Comparison of ENCODE assay signal across 1 cellular context in genomic region chr20:46348972-46349741, GRCh38.
TF ChIP-seq lines count a peak whose summit lies in the region.

No MANE protein-coding gene starts in this region.

TF ChIP-seq in HepG2, 621 proteins besides CTCF, POLR2A, EP300 and RAD21 (continued from another document and continues in another):
- TF ChIP-seq, protein P1, sequence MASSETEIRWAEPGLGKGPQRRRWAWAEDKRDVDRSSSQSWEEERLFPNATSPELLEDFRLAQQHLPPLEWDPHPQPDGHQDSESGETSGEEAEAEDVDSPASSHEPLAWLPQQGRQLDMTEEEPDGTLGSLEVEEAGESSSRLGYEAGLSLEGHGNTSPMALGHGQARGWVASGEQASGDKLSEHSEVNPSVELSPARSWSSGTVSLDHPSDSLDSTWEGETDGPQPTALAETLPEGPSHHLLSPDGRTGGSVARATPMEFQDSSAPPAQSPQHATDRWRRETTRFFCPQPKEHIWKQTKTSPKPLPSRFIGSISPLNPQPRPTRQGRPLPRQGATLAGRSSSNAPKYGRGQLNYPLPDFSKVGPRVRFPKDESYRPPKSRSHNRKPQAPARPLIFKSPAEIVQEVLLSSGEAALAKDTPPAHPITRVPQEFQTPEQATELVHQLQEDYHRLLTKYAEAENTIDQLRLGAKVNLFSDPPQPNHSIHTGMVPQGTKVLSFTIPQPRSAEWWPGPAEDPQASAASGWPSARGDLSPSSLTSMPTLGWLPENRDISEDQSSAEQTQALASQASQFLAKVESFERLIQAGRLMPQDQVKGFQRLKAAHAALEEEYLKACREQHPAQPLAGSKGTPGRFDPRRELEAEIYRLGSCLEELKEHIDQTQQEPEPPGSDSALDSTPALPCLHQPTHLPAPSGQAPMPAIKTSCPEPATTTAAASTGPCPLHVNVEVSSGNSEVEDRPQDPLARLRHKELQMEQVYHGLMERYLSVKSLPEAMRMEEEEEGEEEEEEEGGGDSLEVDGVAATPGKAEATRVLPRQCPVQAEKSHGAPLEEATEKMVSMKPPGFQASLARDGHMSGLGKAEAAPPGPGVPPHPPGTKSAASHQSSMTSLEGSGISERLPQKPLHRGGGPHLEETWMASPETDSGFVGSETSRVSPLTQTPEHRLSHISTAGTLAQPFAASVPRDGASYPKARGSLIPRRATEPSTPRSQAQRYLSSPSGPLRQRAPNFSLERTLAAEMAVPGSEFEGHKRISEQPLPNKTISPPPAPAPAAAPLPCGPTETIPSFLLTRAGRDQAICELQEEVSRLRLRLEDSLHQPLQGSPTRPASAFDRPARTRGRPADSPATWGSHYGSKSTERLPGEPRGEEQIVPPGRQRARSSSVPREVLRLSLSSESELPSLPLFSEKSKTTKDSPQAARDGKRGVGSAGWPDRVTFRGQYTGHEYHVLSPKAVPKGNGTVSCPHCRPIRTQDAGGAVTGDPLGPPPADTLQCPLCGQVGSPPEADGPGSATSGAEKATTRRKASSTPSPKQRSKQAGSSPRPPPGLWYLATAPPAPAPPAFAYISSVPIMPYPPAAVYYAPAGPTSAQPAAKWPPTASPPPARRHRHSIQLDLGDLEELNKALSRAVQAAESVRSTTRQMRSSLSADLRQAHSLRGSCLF (CRISPR knock-in tag; IDR thresholded peaks at IDR 0.05; ENCODE audit: borderline replicate concordance), result no peak
- no peak for TF ChIP-seq SP1 (IDR thresholded peaks at IDR 0.05)
- no peak for TF ChIP-seq SP1 (CRISPR knock-in tag; IDR thresholded peaks at IDR 0.05)
- TF ChIP-seq SOX5 (CRISPR knock-in tag; IDR thresholded peaks at IDR 0.05; ENCODE audit: borderline replicate concordance), result no peak
- no peak for TF ChIP-seq MED8 (CRISPR knock-in tag; IDR thresholded peaks at IDR 0.05; ENCODE audit: insufficient replicate concordance)
- peak; percentile 32; the same call in 1 of the 2 replicates for TF ChIP-seq SALL1 (CRISPR knock-in tag; IDR thresholded peaks at IDR 0.05)
- no peak for TF ChIP-seq ZNF205 (CRISPR knock-in tag; IDR thresholded peaks at IDR 0.05)
- no peak for TF ChIP-seq ZSCAN31 (CRISPR knock-in tag; IDR thresholded peaks at IDR 0.05; ENCODE audit: low read depth)
- TF ChIP-seq, protein P2, sequence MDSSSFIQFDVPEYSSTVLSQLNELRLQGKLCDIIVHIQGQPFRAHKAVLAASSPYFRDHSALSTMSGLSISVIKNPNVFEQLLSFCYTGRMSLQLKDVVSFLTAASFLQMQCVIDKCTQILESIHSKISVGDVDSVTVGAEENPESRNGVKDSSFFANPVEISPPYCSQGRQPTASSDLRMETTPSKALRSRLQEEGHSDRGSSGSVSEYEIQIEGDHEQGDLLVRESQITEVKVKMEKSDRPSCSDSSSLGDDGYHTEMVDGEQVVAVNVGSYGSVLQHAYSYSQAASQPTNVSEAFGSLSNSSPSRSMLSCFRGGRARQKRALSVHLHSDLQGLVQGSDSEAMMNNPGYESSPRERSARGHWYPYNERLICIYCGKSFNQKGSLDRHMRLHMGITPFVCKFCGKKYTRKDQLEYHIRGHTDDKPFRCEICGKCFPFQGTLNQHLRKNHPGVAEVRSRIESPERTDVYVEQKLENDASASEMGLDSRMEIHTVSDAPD (CRISPR knock-in tag; IDR thresholded peaks at IDR 0.05), result 0 out of 2 replicates have a peak, but pooled peaks have one; percentile 58
- TF ChIP-seq NRL (CRISPR knock-in tag; IDR thresholded peaks at IDR 0.05; ENCODE audit: borderline replicate concordance), result peak; percentile 58; the same call in 1 of the 2 replicates
- peak; percentile 71 for TF ChIP-seq U2AF1 (optimal IDR thresholded peaks at IDR 0.05; ENCODE audit: low read depth, low read length)
- TF ChIP-seq ZNF749 (CRISPR knock-in tag; IDR thresholded peaks at IDR 0.05; ENCODE audit: borderline replicate concordance), result no peak
- peak; percentile 58 for TF ChIP-seq SMC3 (IDR thresholded peaks at IDR 0.05; ENCODE audit: low read length)
- no peak for TF ChIP-seq ZNF143 (CRISPR knock-in tag; IDR thresholded peaks at IDR 0.05)
- no peak for TF ChIP-seq DR1 (CRISPR knock-in tag; IDR thresholded peaks at IDR 0.05)
- no peak for TF ChIP-seq MLX (CRISPR knock-in tag; IDR thresholded peaks at IDR 0.05)
- no peak for TF ChIP-seq RARG (CRISPR knock-in tag; IDR thresholded peaks at IDR 0.05; ENCODE audit: low read depth)
- TF ChIP-seq SMAD3 (CRISPR knock-in tag; IDR thresholded peaks at IDR 0.05), result no peak
- no peak for TF ChIP-seq ZNF792 (CRISPR knock-in tag; IDR thresholded peaks at IDR 0.05)
- TF ChIP-seq KDM2A (CRISPR knock-in tag; IDR thresholded peaks at IDR 0.05; ENCODE audit: borderline replicate concordance, low read depth), result peak; percentile 59
- TF ChIP-seq SP5 (CRISPR knock-in tag; IDR thresholded peaks at IDR 0.05; ENCODE audit: borderline replicate concordance, low read depth), result no peak
- TF ChIP-seq ZNF777 (CRISPR knock-in tag; IDR thresholded peaks at IDR 0.05), result 0 out of 2 replicates have a peak, but pooled peaks have one; percentile 39
- no peak for TF ChIP-seq POGK (CRISPR knock-in tag; conservative IDR thresholded peaks at IDR 0.05)
- no peak for TF ChIP-seq ZHX2 (IDR thresholded peaks at IDR 0.05; ENCODE audit: low read depth)
- TF ChIP-seq ZHX2 (CRISPR knock-in tag; IDR thresholded peaks at IDR 0.05; ENCODE audit: borderline replicate concordance), result no peak
- TF ChIP-seq ZNF460 (CRISPR knock-in tag; IDR thresholded peaks at IDR 0.05; ENCODE audit: borderline replicate concordance), result no peak
- TF ChIP-seq KMT2B (CRISPR knock-in tag; IDR thresholded peaks at IDR 0.05), result no peak
- TF ChIP-seq BORCS8-MEF2B (CRISPR knock-in tag; IDR thresholded peaks at IDR 0.05), result peak; percentile 75
- TF ChIP-seq, protein P3, sequence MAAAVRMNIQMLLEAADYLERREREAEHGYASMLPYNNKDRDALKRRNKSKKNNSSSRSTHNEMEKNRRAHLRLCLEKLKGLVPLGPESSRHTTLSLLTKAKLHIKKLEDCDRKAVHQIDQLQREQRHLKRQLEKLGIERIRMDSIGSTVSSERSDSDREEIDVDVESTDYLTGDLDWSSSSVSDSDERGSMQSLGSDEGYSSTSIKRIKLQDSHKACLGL (CRISPR knock-in tag; IDR thresholded peaks at IDR 0.05), result 0 out of 2 replicates have a peak, but pooled peaks have one; percentile 11
- no peak for TF ChIP-seq FOXO1 (CRISPR knock-in tag; IDR thresholded peaks at IDR 0.05)
- TF ChIP-seq MIXL1 (CRISPR knock-in tag; IDR thresholded peaks at IDR 0.05), result no peak
- no peak for TF ChIP-seq SRSF9 (IDR thresholded peaks at IDR 0.05; ENCODE audit: borderline replicate concordance, insufficient read depth, low read depth, low read length, poor library complexity, severe bottlenecking)
- 0 out of 2 replicates have a peak, but pooled peaks have one; percentile 23 for TF ChIP-seq TARDBP (CRISPR knock-in tag; IDR thresholded peaks at IDR 0.05)
- TF ChIP-seq ZFAT (CRISPR knock-in tag; conservative IDR thresholded peaks at IDR 0.05), result no peak
- no peak for TF ChIP-seq TGIF2 (CRISPR knock-in tag; IDR thresholded peaks at IDR 0.05)
- TF ChIP-seq, protein P4, sequence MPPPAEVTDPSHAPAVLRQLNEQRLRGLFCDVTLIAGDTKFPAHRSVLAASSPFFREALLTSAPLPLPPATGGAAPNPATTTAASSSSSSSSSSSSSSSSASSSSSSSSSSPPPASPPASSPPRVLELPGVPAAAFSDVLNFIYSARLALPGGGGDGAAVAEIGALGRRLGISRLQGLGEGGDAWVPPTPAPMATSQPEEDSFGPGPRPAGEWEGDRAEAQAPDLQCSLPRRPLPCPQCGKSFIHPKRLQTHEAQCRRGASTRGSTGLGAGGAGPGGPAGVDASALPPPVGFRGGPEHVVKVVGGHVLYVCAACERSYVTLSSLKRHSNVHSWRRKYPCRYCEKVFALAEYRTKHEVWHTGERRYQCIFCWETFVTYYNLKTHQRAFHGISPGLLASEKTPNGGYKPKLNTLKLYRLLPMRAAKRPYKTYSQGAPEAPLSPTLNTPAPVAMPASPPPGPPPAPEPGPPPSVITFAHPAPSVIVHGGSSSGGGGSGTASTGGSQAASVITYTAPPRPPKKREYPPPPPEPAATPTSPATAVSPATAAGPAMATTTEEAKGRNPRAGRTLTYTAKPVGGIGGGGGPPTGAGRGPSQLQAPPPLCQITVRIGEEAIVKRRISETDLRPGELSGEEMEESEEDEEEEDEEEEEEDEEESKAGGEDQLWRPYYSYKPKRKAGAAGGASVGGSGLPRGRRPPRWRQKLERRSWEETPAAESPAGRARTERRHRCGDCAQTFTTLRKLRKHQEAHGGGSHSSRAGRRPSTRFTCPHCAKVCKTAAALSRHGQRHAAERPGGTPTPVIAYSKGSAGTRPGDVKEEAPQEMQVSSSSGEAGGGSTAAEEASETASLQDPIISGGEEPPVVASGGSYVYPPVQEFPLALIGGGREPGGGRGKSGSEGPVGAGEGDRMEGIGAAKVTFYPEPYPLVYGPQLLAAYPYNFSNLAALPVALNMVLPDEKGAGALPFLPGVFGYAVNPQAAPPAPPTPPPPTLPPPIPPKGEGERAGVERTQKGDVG (CRISPR knock-in tag; IDR thresholded peaks at IDR 0.05; ENCODE audit: borderline replicate concordance), result no peak
- TF ChIP-seq ZNF121 (CRISPR knock-in tag; IDR thresholded peaks at IDR 0.05), result no peak
- TF ChIP-seq, protein P5, sequence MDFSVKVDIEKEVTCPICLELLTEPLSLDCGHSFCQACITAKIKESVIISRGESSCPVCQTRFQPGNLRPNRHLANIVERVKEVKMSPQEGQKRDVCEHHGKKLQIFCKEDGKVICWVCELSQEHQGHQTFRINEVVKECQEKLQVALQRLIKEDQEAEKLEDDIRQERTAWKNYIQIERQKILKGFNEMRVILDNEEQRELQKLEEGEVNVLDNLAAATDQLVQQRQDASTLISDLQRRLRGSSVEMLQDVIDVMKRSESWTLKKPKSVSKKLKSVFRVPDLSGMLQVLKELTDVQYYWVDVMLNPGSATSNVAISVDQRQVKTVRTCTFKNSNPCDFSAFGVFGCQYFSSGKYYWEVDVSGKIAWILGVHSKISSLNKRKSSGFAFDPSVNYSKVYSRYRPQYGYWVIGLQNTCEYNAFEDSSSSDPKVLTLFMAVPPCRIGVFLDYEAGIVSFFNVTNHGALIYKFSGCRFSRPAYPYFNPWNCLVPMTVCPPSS (IDR thresholded peaks at IDR 0.05), result no peak
- no peak for TF ChIP-seq KLF11 (CRISPR knock-in tag; IDR thresholded peaks at IDR 0.05)
- TF ChIP-seq EHMT2 (IDR thresholded peaks at IDR 0.05; ENCODE audit: borderline replicate concordance, low read depth, low read length), result no peak
- TF ChIP-seq, protein P6, sequence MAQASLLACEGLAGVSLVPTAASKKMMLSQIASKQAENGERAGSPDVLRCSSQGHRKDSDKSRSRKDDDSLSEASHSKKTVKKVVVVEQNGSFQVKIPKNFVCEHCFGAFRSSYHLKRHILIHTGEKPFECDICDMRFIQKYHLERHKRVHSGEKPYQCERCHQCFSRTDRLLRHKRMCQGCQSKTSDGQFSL (CRISPR knock-in tag; IDR thresholded peaks at IDR 0.05), result peak; percentile 90
- TF ChIP-seq ZNF543 (CRISPR knock-in tag; IDR thresholded peaks at IDR 0.05), result no peak
- peak; percentile 6 for TF ChIP-seq AGO2 (optimal IDR thresholded peaks at IDR 0.05; ENCODE audit: low read depth, low read length)
- no peak for TF ChIP-seq KDM5A (IDR thresholded peaks at IDR 0.05; ENCODE audit: borderline replicate concordance, low read length)
- TF ChIP-seq ZNF572 (CRISPR knock-in tag; IDR thresholded peaks at IDR 0.05), result peak; percentile 68; the same call in 1 of the 2 replicates
